ENCODE assay signal across 8 cellular contexts in genomic region chr3:11845661-11846060, GRCh38. TPM values are rescaled to one million over a fixed set of nuclear protein-coding genes. Genes with fewer than 3 reads are reported as not detected.
DNase-seq lines count a peak whose midpoint lies in the region; ATAC-seq and TF ChIP-seq lines count a peak whose summit lies in the region.

No MANE protein-coding gene starts in this region.

- H3K27me3 ChIP-seq in esophagus muscularis mucosa, result no peaks in the 10 kb centered on the region
- no peaks in the 10 kb centered on the region for H3K27me3 ChIP-seq in psoas muscle (ENCODE audit: insufficient read depth in 3 of 3, low read length in 2 of 3)

- intact Hi-C loops in esophagus muscularis mucosa (cut with DNase I), result loop anchor here (5.0 kb wide), 1 partner anchor 468 kb away; no protein-coding TSS in a partner anchor
- intact Hi-C loops in psoas muscle (cut with DNase I), result no loop called here

- ATAC-seq in psoas muscle, result no peak
- ATAC-seq in GM21390 (IDR thresholded peaks at IDR 0.05; ENCODE audit: unreplicated experiment), result no peak

- H3K27ac ChIP-seq in esophagus muscularis mucosa (replicated peaks in 1 of 4), result peak overlapping the region; percentile 82 to 91 (median 89)
- peak overlapping the region; percentile 93 for H3K27ac ChIP-seq in psoas muscle

- H3K36me3 ChIP-seq in esophagus muscularis mucosa (peaks cover 23 to 33% (median 26%) of the 10 kb centered on the region in 4 donors), psoas muscle (ENCODE audit: insufficient read depth in 1 of 2, low read depth in 1 of 2) (peaks cover 4 to 37% of the 10 kb centered on the region in 2 donors)

- no peaks in the 10 kb centered on the region for H3K9me3 ChIP-seq in esophagus muscularis mucosa
- H3K9me3 ChIP-seq in psoas muscle, result no peaks in the 10 kb centered on the region

- peak overlapping the region; percentile 79 to 92 (median 86) for H3K4me3 ChIP-seq in esophagus muscularis mucosa
- H3K4me3 ChIP-seq in psoas muscle, result peak overlapping the region; percentile 93

- DNase-seq in GM19238 (ENCODE audit: insufficient read length, low spot score), result peak; percentile 19
- DNase-seq in RPMI8226, result peak; percentile 48
- no peak for DNase-seq in esophagus muscularis mucosa (ENCODE audit: extremely low spot score)
- no peak for DNase-seq in psoas muscle
- DNase-seq in NCI-H774 (lab: John Stamatoyannopoulos, UW), result no peak
- DNase-seq in NCI-H510A (lab: John Stamatoyannopoulos, UW), result no peak
- DNase-seq in effector CD4-positive, alpha-beta T cell, result no peak

- WGBS in esophagus muscularis mucosa, result 36% methylated on average over 3 of the region's 6 CpGs
- WGBS in psoas muscle, 3 donors, result 17 to 25% (median 19%) methylated on average over 6 of the region's 6 CpGs

- H3K4me1 ChIP-seq in esophagus muscularis mucosa, result peaks cover 21 to 33% (median 28%) of the 10 kb centered on the region in 4 donors
- peaks cover 17% of the 10 kb centered on the region for H3K4me1 ChIP-seq in psoas muscle

- no peak for TF ChIP-seq CTCF in esophagus muscularis mucosa (IDR thresholded peaks at IDR 0.05)
- TF ChIP-seq CTCF in psoas muscle (IDR thresholded peaks at IDR 0.05), result no peak

- TF ChIP-seq EP300 in esophagus muscularis mucosa (IDR thresholded peaks at IDR 0.05), result no peak

- TF ChIP-seq POLR2A in esophagus muscularis mucosa (IDR thresholded peaks at IDR 0.05; ENCODE audit: low read depth), result no peak

RNA-seq across cellular contexts. Expression of gene TAMM41, which starts 1.0 kb away (rescaled TPM):
- total RNA-seq in esophagus muscularis mucosa (1 to 10 TPM; 4.8 to 8.3 (median 7.2) TPM), psoas muscle (1 to 10 TPM; 5.9 to 9.2 (median 7.8) TPM)
- polyA plus RNA-seq in psoas muscle, result 10 to 100 TPM in 2 of 3 donors, 1 to 10 TPM in 1; 5.8 to 13.1 (median 10.1) TPM

Comparison
In these comparisons a context has a peak if more than half of its experiments do, and no peak if none do; other contexts are left out.
1. DNase-seq: peak in GM19238 (single experiment) and RPMI8226 (single experiment); none in esophagus muscularis mucosa (single experiment), psoas muscle (0 of 2), NCI-H774 (single experiment), NCI-H510A (single experiment) and effector CD4-positive, alpha-beta T cell (single experiment).